In genomic region chr2:39377226-39377939, GRCh38 we compare ENCODE assay signal across 8 cellular contexts. TPM values are rescaled to one million over a fixed set of nuclear protein-coding genes. Genes with fewer than 3 reads are reported as not detected.
DNase-seq lines count a peak whose midpoint lies in the region; ATAC-seq, FAIRE-seq and TF ChIP-seq lines count a peak whose summit lies in the region.

No MANE protein-coding gene starts in this region.

- TF ChIP-seq POLR2A in K562 (conservative IDR thresholded peaks at IDR 0.05) (no peak), testis (IDR thresholded peaks at IDR 0.05) (no peak)

- H3K27ac ChIP-seq in K562 (ENCODE audit: extremely low read depth, low read depth, low read length), result peak overlapping the region; percentile 61
- H3K27ac ChIP-seq in testis, result no peak overlapping the region

- peak overlapping the region in 1 of 2 experiments; percentile 3; a peak in 1 of 4 replicates for H3K9ac ChIP-seq in K562 (ENCODE audit: insufficient read depth in 1 of 2, low read depth in 2 of 2, low read length in 2 of 2)

- H3K36me3 Mint-ChIP-seq in stimulated activated memory B cell treated with anti-CD40 and anti-IgM and Interleukin-4, amounts not matched to agents 10 μg/mL and 1 μg/mL and 100 μg/mL, for 72 hours, result peaks cover 33% of the 10 kb centered on the region

- no peak for TF ChIP-seq EP300 in K562 (IDR thresholded peaks at IDR 0.05; ENCODE audit: low read length)

- intact Hi-C loops in K562 (cut with micrococcal nuclease), result no loop called here
- intact Hi-C loops in testis (cut with DNase I; ENCODE audit: low total_unique reads), result no loop called here

- peaks cover 23% of the 10 kb centered on the region for H3K4me1 Mint-ChIP-seq in stimulated activated memory B cell treated with anti-CD40 and anti-IgM and Interleukin-4, amounts not matched to agents 10 μg/mL and 1 μg/mL and 100 μg/mL, for 72 hours

- ATAC-seq in GM21367 (IDR thresholded peaks at IDR 0.05; ENCODE audit: unreplicated experiment), result peak; percentile 91
- ATAC-seq in HG03565 (IDR thresholded peaks at IDR 0.05; ENCODE audit: unreplicated experiment), result peak; percentile 81
- ATAC-seq in K562, result peak; percentile 69
- ATAC-seq in stimulated activated memory B cell treated with anti-CD40 and anti-IgM and Interleukin-4, amounts not matched to agents 10 μg/mL and 1 μg/mL and 100 μg/mL, for 72 hours, result peak; percentile 88

- peak; percentile 88 for FAIRE-seq in K562 (lab: Jason Lieb, UNC)

- TF ChIP-seq RAD21 in K562 (CRISPR knock-in tag; conservative IDR thresholded peaks at IDR 0.05 in 1 of 2, IDR thresholded peaks at IDR 0.05 in 1 of 2), result peak in 1 of 2 experiments; percentile 15; a peak in 1 of 4 replicates

- DNase-seq in GM10248 (ENCODE audit: extremely low spot score), result peak; percentile 48
- peak in 2 of 4 experiments; percentile 10 to 70 for DNase-seq in K562 (ENCODE audit: extremely low read depth in 1 of 4, low spot score in 3 of 4)
- DNase-seq in testis, result no peak
- DNase-seq in nucleus accumbens (lab: John Stamatoyannopoulos, UW), result no peak
- no peak for DNase-seq in NCI-H2196 treated with DMSO at 0.1 percent for 48 hours (lab: John Stamatoyannopoulos, UW; ENCODE audit: unreplicated experiment)

- H3K4me2 ChIP-seq in K562 (ENCODE audit: insufficient read depth, low read length), result peak overlapping the region; percentile 36; the same call in 1 of the 2 replicates

- no peaks in the 10 kb centered on the region for H3K27me3 Mint-ChIP-seq in stimulated activated memory B cell treated with anti-CD40 and anti-IgM and Interleukin-4, amounts not matched to agents 10 μg/mL and 1 μg/mL and 100 μg/mL, for 72 hours

- H4K20me1 ChIP-seq in K562 (replicated peaks; ENCODE audit: control insufficient read depth, insufficient read depth, low read length), result no peaks in the 10 kb centered on the region

- H3K27me3 ChIP-seq in K562 (ENCODE audit: control insufficient read depth in 2 of 2, insufficient read depth in 2 of 2, low read length in 2 of 2) (no peaks in the 10 kb centered on the region), testis (no peaks in the 10 kb centered on the region)

- peaks cover 74% of the 10 kb centered on the region for H3K79me2 ChIP-seq in K562 (ENCODE audit: control insufficient read depth, insufficient read depth, low read length)

- peaks cover 3 to 8% of the 10 kb centered on the region in 2 experiments for H3K4me1 ChIP-seq in K562 (replicated peaks in 1 of 2; ENCODE audit: control insufficient read depth in 2 of 2, insufficient read depth in 2 of 2, low read length in 2 of 2)
- peaks cover 21% of the 10 kb centered on the region for H3K4me1 ChIP-seq in testis

- TF ChIP-seq CTCF in GM10248 (IDR thresholded peaks at IDR 0.05; ENCODE audit: control extremely low read depth, extremely low read depth, low read depth, missing control alignments), result no peak
- no peak for TF ChIP-seq CTCF in K562 (IDR thresholded peaks at IDR 0.05 in 2 of 3, conservative IDR thresholded peaks at IDR 0.05 in 1 of 3; ENCODE audit: insufficient read depth in 2 of 3, low read depth in 1 of 3, low read length in 3 of 3)
- TF ChIP-seq CTCF in testis (IDR thresholded peaks at IDR 0.05), result no peak

- H3K9me3 Mint-ChIP-seq in stimulated activated memory B cell treated with anti-CD40 and anti-IgM and Interleukin-4, amounts not matched to agents 10 μg/mL and 1 μg/mL and 100 μg/mL, for 72 hours, result peaks cover 8% of the 10 kb centered on the region

- BruUV-seq in K562 (replicated peaks; lab: Mats Ljungman, UMichigan), result no TSS peak

- H3K36me3 ChIP-seq in K562 (ENCODE audit: control insufficient read depth, insufficient read depth, low read length) (peaks cover 18% of the 10 kb centered on the region; the same call in 2 of the 3 replicates), testis (ENCODE audit: low read depth, missing control alignments) (no peaks in the 10 kb centered on the region)

- WGBS in K562 (ENCODE audit: insufficient coverage, low coverage, missing lambda C conversion rate), result 0% methylated on average over 1 of the region's 2 CpGs
- 68 to 76% methylated on average over 2 of the region's 2 CpGs for WGBS in testis, 2 donors

- in situ Hi-C loops in K562 (cut with MboI), result no loop called here

- H2AFZ ChIP-seq in K562 (ENCODE audit: low read depth, low read length), result peak overlapping the region; percentile 18; the same call in 1 of the 2 replicates

- POLR2A ChIA-PET in GM10248 (lab: Yijun Ruan, JAX) (no interaction called here), K562 (lab: Yijun Ruan, JAX) (interaction anchor here (0.6 to 1.3 kb wide), 2 partner anchors 23 to 256 kb away, joined by 3 read pairs; partner anchors contain the start of gene SOS1)

- CTCF ChIA-PET in GM10248 (lab: Yijun Ruan, JAX) (interaction anchor here (0.6 to 5.8 kb wide), 16 partner anchors 9 to 355 kb away, joined by 3 to 38 read pairs (median 4); no protein-coding TSS in a partner anchor), K562 (lab: Yijun Ruan, JAX; ENCODE audit: low intra/inter-chr PET ratio) (no interaction called here)

- peak overlapping the region; percentile 72 for H3K27ac Mint-ChIP-seq in stimulated activated memory B cell treated with anti-CD40 and anti-IgM and Interleukin-4, amounts not matched to agents 10 μg/mL and 1 μg/mL and 100 μg/mL, for 72 hours

- H3K4me3 ChIP-seq in K562 (no peak overlapping the region), testis (no peak overlapping the region)

- H3K9me3 ChIP-seq in K562 (replicated peaks; ENCODE audit: control insufficient read depth, insufficient read depth, low read depth, low read length), result no peaks in the 10 kb centered on the region
- no peaks in the 10 kb centered on the region for H3K9me3 ChIP-seq in testis

- H3K9me1 ChIP-seq in K562 (ENCODE audit: control insufficient read depth, insufficient read depth, low read length), result no peaks in the 10 kb centered on the region

- no peak overlapping the region for H3K4me3 Mint-ChIP-seq in stimulated activated memory B cell treated with anti-CD40 and anti-IgM and Interleukin-4, amounts not matched to agents 10 μg/mL and 1 μg/mL and 100 μg/mL, for 72 hours

TF ChIP-seq in K562, 482 proteins besides CTCF, POLR2A, EP300 and RAD21 (continues in another document):
- TF ChIP-seq ARNT (IDR thresholded peaks at IDR 0.05) (0 out of 4 replicates have a peak, but pooled peaks of 1 of the 2 experiments have one; percentile 14), PKNOX1 (IDR thresholded peaks at IDR 0.05) (peak; percentile 56), SPI1 (IDR thresholded peaks at IDR 0.05; ENCODE audit: borderline replicate concordance, low read depth, low read length) (peak; percentile 54; the same call in 1 of the 2 replicates), NCOA1 (IDR thresholded peaks at IDR 0.05; ENCODE audit: low read depth) (peak; percentile 34; the same call in 1 of the 2 replicates), ZNF347 (CRISPR knock-in tag; IDR thresholded peaks at IDR 0.05; ENCODE audit: low read depth) (no peak), EP400 (IDR thresholded peaks at IDR 0.05) (no peak), MEIS2 (IDR thresholded peaks at IDR 0.05; ENCODE audit: partially characterized antibody) (peak; percentile 39), ZNF174 (CRISPR knock-in tag; IDR thresholded peaks at IDR 0.05) (no peak), ZFP36 (IDR thresholded peaks at IDR 0.05; ENCODE audit: low read depth, low read length, partially characterized antibody) (peak; percentile 46), ZNF766 (CRISPR knock-in tag; conservative IDR thresholded peaks at IDR 0.05) (0 out of 2 replicates have a peak, but pooled peaks have one; percentile 25), POU5F1 (IDR thresholded peaks at IDR 0.05; ENCODE audit: borderline replicate concordance, low read depth, low read length, partially characterized antibody) (no peak), DMBX1 (CRISPR knock-in tag; IDR thresholded peaks at IDR 0.05; ENCODE audit: borderline replicate concordance) (no peak), HMBOX1 (IDR thresholded peaks at IDR 0.05) (peak; percentile 76; the same call in 1 of the 2 replicates)

RNA-seq across cellular contexts. Expression of gene MAP4K3, which starts 59.7 kb away (rescaled TPM):
- total RNA-seq in K562 (2011; cell fraction: chromatin; rRNA removed; ENCODE audit: low replicate concordance), result 73.1 and 225 TPM in 2 replicates
- 23.2 and 29.0 TPM in 2 replicates for total RNA-seq in K562 (2011; cell fraction: nucleolus; rRNA removed)
- total RNA-seq in K562 (2011; cell fraction: nucleoplasm; rRNA removed), result 73.0 and 112 TPM in 2 replicates
- total RNA-seq in K562 (2014; rRNA removed) (22.6 and 24.4 TPM in 2 replicates), K562 (2014; rRNA removed; fragmentation: Illumina TruSeq; extraction: Trizol) (27.8 and 30.0 TPM in 2 replicates), K562 (2015; rRNA removed; fragmentation: Illumina TruSeq; extraction: Trizol) (22.1 and 27.0 TPM in 2 replicates), K562 (2021) (16.9 and 22.2 TPM in 2 replicates), testis (10 to 100 TPM; 58.8 to 59.6 TPM)
- polyA plus RNA-seq in K562 (2011; rRNA removed) (16.6 and 18.0 TPM in 2 replicates), K562 (2014; fragmentation: Illumina TruSeq; extraction: Trizol) (10.6 and 13.4 TPM in 2 replicates), K562 (2014; fragmentation: Nextera tagmentation; extraction: Ambion mirVana) (1 to 10 TPM; 3.1 to 4.4 TPM), K562 (2014; rRNA removed) (8.2 and 11.7 TPM in 2 replicates), testis (ENCODE audit: insufficient read depth, low read depth, low replicate concordance) (37.6 TPM)
- polyA plus RNA-seq in K562 (2011; cell fraction: cytosol; rRNA removed), result 1.5 and 4.2 TPM in 2 replicates
- polyA plus RNA-seq in K562 (2011; cell fraction: nucleus; rRNA removed), result 22.8 and 28.7 TPM in 2 replicates
- 8.7 and 10.2 TPM in 2 replicates for polyA plus RNA-seq in K562 (2012)
- 40.5 and 51.3 TPM in 2 replicates for polyA minus RNA-seq in K562 (2011; rRNA and poly(A)+ RNA removed)
- polyA minus RNA-seq in K562 (2011; cell fraction: cytosol; rRNA and poly(A)+ RNA removed), result 6.9 and 14.5 TPM in 2 replicates
- 48.7 and 81.2 TPM in 2 replicates for polyA minus RNA-seq in K562 (2011; cell fraction: nucleus; rRNA and poly(A)+ RNA removed)
